ENCODE assay signal across 32 cellular contexts in genomic region chr9:78904686-78905085, GRCh38.
"Had no signal": no experiment of that assay in that cellular context is flagged by ENCODE, and none has a peak within 500 bp of the region (broad histone marks: within the 10 kb centered on the region; RNA-seq: fewer than 3 reads in every experiment).

No MANE protein-coding gene starts in this region.

- H3K27me3 ChIP-seq: adrenal gland, body of pancreas, dorsolateral prefrontal cortex, esophagus squamous epithelium had no signal

- DNase-seq: activated CD4-positive, alpha-beta memory T cell treated with anti-CD3 and anti-CD28 coated beads for 36 hours; activated CD4-positive, alpha-beta T cell treated with anti-CD3 and anti-CD28 coated beads for 36 hours; activated CD4-positive, alpha-beta T cell treated with anti-CD3 and anti-CD28 coated beads, Interleukin-2, amount 10 ng/mL, durations not matched to agents 24 days and 14 days; activated CD4-positive, CD25-positive, alpha-beta regulatory T cell; activated CD4-positive, CD25-positive, alpha-beta regulatory T cell treated with anti-CD3 and anti-CD28 coated beads, Interleukin-2, amount 50 U/mL, for 72 hours; activated CD8-positive, alpha-beta memory T cell treated with anti-CD3 and anti-CD28 coated beads, Interleukin-2, amount 10 ng/mL, durations not matched to agents 7 days and 5 days; activated CD8-positive, alpha-beta memory T cell treated with anti-CD3 and anti-CD28 coated beads, Interleukin-2, amount 50 U/mL, for 4 hours; activated CD8-positive, alpha-beta T cell treated with anti-CD3 and anti-CD28 coated beads, Interleukin-2, amount 10 ng/mL, durations not matched to agents 7 days and 5 days; activated effector memory CD4-positive, alpha-beta T cell treated with anti-CD3 and anti-CD28 coated beads, Interleukin-2, amount 50 U/mL, for 16 hours; activated naive CD4-positive, alpha-beta T cell treated with anti-CD3 and anti-CD28 coated beads for 36 hours; activated naive CD8-positive, alpha-beta T cell treated with anti-CD3 and anti-CD28 coated beads for 36 hours; activated naive CD8-positive, alpha-beta T cell treated with anti-CD3 and anti-CD28 coated beads, Interleukin-2, amount 50 U/mL, for 24 hours; activated T-cell treated with anti-CD3 and anti-CD28 coated beads, Interleukin-2, amount 50 U/mL, for 1 hour; activated T-cell treated with anti-CD3 and anti-CD28 coated beads, Interleukin-2, amount 50 U/mL, for 48 hours; adrenal gland; amygdala; aorta; body of pancreas; dorsolateral prefrontal cortex; effector memory CD4-positive, alpha-beta T cell; endodermal cell; esophagus squamous epithelium; head of caudate nucleus; T-helper 1 cell; T-helper 2 cell had no signal

- H3K9me3 ChIP-seq: adrenal gland, body of pancreas, esophagus squamous epithelium had no signal

- H3K27ac Mint-ChIP-seq: activated CD4-positive, alpha-beta memory T cell treated with anti-CD3 and anti-CD28 coated beads for 36 hours; activated CD4-positive, alpha-beta T cell treated with anti-CD3 and anti-CD28 coated beads for 36 hours; activated CD4-positive, alpha-beta T cell treated with anti-CD3 and anti-CD28 coated beads, Interleukin-2, amount 10 ng/mL, durations not matched to agents 24 days and 14 days; activated CD8-positive, alpha-beta memory T cell treated with anti-CD3 and anti-CD28 coated beads, Interleukin-2, amount 10 ng/mL, durations not matched to agents 7 days and 5 days; activated CD8-positive, alpha-beta T cell treated with anti-CD3 and anti-CD28 coated beads, Interleukin-2, amount 10 ng/mL, durations not matched to agents 7 days and 5 days; activated naive CD4-positive, alpha-beta T cell treated with anti-CD3 and anti-CD28 coated beads for 36 hours; activated naive CD4-positive, alpha-beta T cell treated with anti-CD3 and anti-CD28 coated beads, Interleukin-2, amount 50 U/mL, for 24 hours; activated naive CD8-positive, alpha-beta T cell treated with anti-CD3 and anti-CD28 coated beads for 36 hours; activated naive CD8-positive, alpha-beta T cell treated with anti-CD3 and anti-CD28 coated beads, Interleukin-2, amount 50 U/mL, for 24 hours; activated T-helper 1 cell treated with anti-CD3 and anti-CD28 coated beads, Interleukin-12 subunit alpha, Interleukin-12 subunit beta, Interleukin-2, Interleukin-4 antibody, amounts not matched to agents 30 ng/mL and 10 ng/mL and 1 ng/mL, durations not matched to agents 14 hours and 24 hours and 36 hours; activated T-helper 2 cell treated with anti-CD3 and anti-CD28 coated beads, Interferon-gamma antibody, Interleukin-2, Interleukin-4, amounts not matched to agents 10 μg/mL and 5 μg/mL and 100 μg/mL, durations not matched to agents 14 hours and 24 hours and 36 hours; dendritic cell treated with granulocyte-macrophage colony-stimulating factor and Interleukin-4, amounts not matched to agents 40 ng/mL and 50 ng/mL, for 4 days; endodermal cell had no signal

- H3K27ac ChIP-seq: adrenal gland, coronary artery, dorsolateral prefrontal cortex, esophagus squamous epithelium had no signal

- H3K36me3 Mint-ChIP-seq: activated CD4-positive, alpha-beta memory T cell treated with anti-CD3 and anti-CD28 coated beads for 36 hours; activated CD8-positive, alpha-beta memory T cell treated with anti-CD3 and anti-CD28 coated beads, Interleukin-2, amount 10 ng/mL, durations not matched to agents 7 days and 5 days; activated naive CD4-positive, alpha-beta T cell treated with anti-CD3 and anti-CD28 coated beads, Interleukin-2, amount 50 U/mL, for 24 hours; activated naive CD8-positive, alpha-beta T cell treated with anti-CD3 and anti-CD28 coated beads for 36 hours had no signal

- H3K27me3 Mint-ChIP-seq: activated CD4-positive, alpha-beta memory T cell treated with anti-CD3 and anti-CD28 coated beads for 36 hours; activated CD4-positive, alpha-beta T cell treated with anti-CD3 and anti-CD28 coated beads for 36 hours; activated CD4-positive, alpha-beta T cell treated with anti-CD3 and anti-CD28 coated beads, Interleukin-2, amount 10 ng/mL, durations not matched to agents 24 days and 14 days; activated CD8-positive, alpha-beta memory T cell treated with anti-CD3 and anti-CD28 coated beads, Interleukin-2, amount 10 ng/mL, durations not matched to agents 7 days and 5 days; activated naive CD8-positive, alpha-beta T cell treated with anti-CD3 and anti-CD28 coated beads for 36 hours; activated naive CD8-positive, alpha-beta T cell treated with anti-CD3 and anti-CD28 coated beads, Interleukin-2, amount 50 U/mL, for 24 hours; central memory CD8-positive, alpha-beta T cell; dendritic cell treated with granulocyte-macrophage colony-stimulating factor and Interleukin-4, amounts not matched to agents 40 ng/mL and 50 ng/mL, for 4 days had no signal

- ATAC-seq: activated CD4-positive, alpha-beta T cell treated with anti-CD3 and anti-CD28 coated beads for 36 hours; activated CD8-positive, alpha-beta memory T cell treated with anti-CD3 and anti-CD28 coated beads, Interleukin-2, amount 10 ng/mL, durations not matched to agents 7 days and 5 days; activated CD8-positive, alpha-beta T cell treated with anti-CD3 and anti-CD28 coated beads, Interleukin-2, amount 10 ng/mL, durations not matched to agents 7 days and 5 days; activated naive CD8-positive, alpha-beta T cell treated with anti-CD3 and anti-CD28 coated beads, Interleukin-2, amount 50 U/mL, for 24 hours; body of pancreas had no signal

- H3K4me3 Mint-ChIP-seq: activated CD4-positive, alpha-beta memory T cell treated with anti-CD3 and anti-CD28 coated beads for 36 hours; activated CD4-positive, alpha-beta T cell treated with anti-CD3 and anti-CD28 coated beads for 36 hours; activated CD4-positive, alpha-beta T cell treated with anti-CD3 and anti-CD28 coated beads, Interleukin-2, amount 10 ng/mL, durations not matched to agents 24 days and 14 days; activated CD8-positive, alpha-beta memory T cell treated with anti-CD3 and anti-CD28 coated beads, Interleukin-2, amount 10 ng/mL, durations not matched to agents 7 days and 5 days; activated CD8-positive, alpha-beta T cell treated with anti-CD3 and anti-CD28 coated beads, Interleukin-2, amount 10 ng/mL, durations not matched to agents 7 days and 5 days; activated naive CD4-positive, alpha-beta T cell treated with anti-CD3 and anti-CD28 coated beads for 36 hours; activated naive CD4-positive, alpha-beta T cell treated with anti-CD3 and anti-CD28 coated beads, Interleukin-2, amount 50 U/mL, for 24 hours; activated naive CD8-positive, alpha-beta T cell treated with anti-CD3 and anti-CD28 coated beads for 36 hours; activated naive CD8-positive, alpha-beta T cell treated with anti-CD3 and anti-CD28 coated beads, Interleukin-2, amount 50 U/mL, for 24 hours; activated T-helper 1 cell treated with anti-CD3 and anti-CD28 coated beads, Interleukin-12 subunit alpha, Interleukin-12 subunit beta, Interleukin-2, Interleukin-4 antibody, amounts not matched to agents 30 ng/mL and 10 ng/mL and 1 ng/mL, durations not matched to agents 14 hours and 24 hours and 36 hours; central memory CD8-positive, alpha-beta T cell; dendritic cell treated with granulocyte-macrophage colony-stimulating factor and Interleukin-4, amounts not matched to agents 40 ng/mL and 50 ng/mL, for 4 days; endodermal cell had no signal

- H3K4me3 ChIP-seq: adrenal gland, body of pancreas, coronary artery, dorsolateral prefrontal cortex, esophagus squamous epithelium had no signal

- H3K4me1 Mint-ChIP-seq: activated CD4-positive, alpha-beta T cell treated with anti-CD3 and anti-CD28 coated beads for 36 hours; activated CD4-positive, alpha-beta T cell treated with anti-CD3 and anti-CD28 coated beads, Interleukin-2, amount 10 ng/mL, durations not matched to agents 24 days and 14 days; activated CD8-positive, alpha-beta memory T cell treated with anti-CD3 and anti-CD28 coated beads, Interleukin-2, amount 10 ng/mL, durations not matched to agents 7 days and 5 days; activated naive CD4-positive, alpha-beta T cell treated with anti-CD3 and anti-CD28 coated beads, Interleukin-2, amount 50 U/mL, for 24 hours; activated naive CD8-positive, alpha-beta T cell treated with anti-CD3 and anti-CD28 coated beads for 36 hours; activated naive CD8-positive, alpha-beta T cell treated with anti-CD3 and anti-CD28 coated beads, Interleukin-2, amount 50 U/mL, for 24 hours; central memory CD8-positive, alpha-beta T cell; endodermal cell had no signal

- FAIRE-seq: frontal cortex had no signal

- H3K4me1 ChIP-seq: adrenal gland, esophagus squamous epithelium had no signal

- H3K36me3 ChIP-seq: adrenal gland, esophagus squamous epithelium had no signal
